Comparison of ENCODE assay signal across 28 cellular contexts in the genomic region with DNA sequence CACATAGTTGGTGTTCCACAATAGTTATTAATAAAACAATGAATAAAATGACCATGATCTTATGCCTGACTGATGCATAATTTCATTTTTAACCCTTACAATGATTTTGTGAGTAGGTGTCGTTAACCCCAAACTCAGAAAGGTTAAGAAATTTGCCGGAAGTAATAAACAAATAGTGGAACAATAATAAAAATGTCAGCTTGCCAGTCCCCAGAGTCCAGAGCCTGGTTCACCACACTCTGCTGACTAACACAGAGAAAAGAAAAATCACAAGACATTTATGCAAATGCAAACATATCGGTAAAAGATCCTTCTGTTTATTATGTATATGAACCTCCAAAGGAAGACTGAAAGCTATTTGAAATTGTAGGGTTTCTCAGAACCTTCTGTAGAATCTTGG.
A peak's percentile ranks its signal among the peaks of the same experiment; 100 is the strongest.
DNase-seq lines count a peak whose midpoint lies in the region; ATAC-seq, FAIRE-seq and TF ChIP-seq lines count a peak whose summit lies in the region.
"Had no signal": no experiment of that assay in that cellular context is flagged by ENCODE, and none has a peak within 500 bp of the region (broad histone marks: within the 10 kb centered on the region; RNA-seq: fewer than 3 reads in every experiment).

No MANE protein-coding gene starts in this region.

- peak; percentile 30 for FAIRE-seq in islet of Langerhans (lab: Jason Lieb, UNC)
- FAIRE-seq: bronchial epithelial cell had no signal

- ATAC-seq in GM21723 (IDR thresholded peaks at IDR 0.05; ENCODE audit: unreplicated experiment) (no peak), HG03097 (IDR thresholded peaks at IDR 0.05; ENCODE audit: low FRiP score, unreplicated experiment) (no peak)
- ATAC-seq: activated CD8-positive, alpha-beta T cell treated with anti-CD3 and anti-CD28 coated beads for 36 hours; heart right ventricle; left cardiac atrium; naive thymus-derived CD8-positive, alpha-beta T cell; SK-N-SH treated with all-trans-retinoic acid at 6 μM for 48 hours; T-helper 17 cell had no signal

- H3K4me3 ChIP-seq in mammary epithelial cell (replicated peaks in 1 of 3; ENCODE audit: insufficient read depth in 1 of 3, low read depth in 2 of 3, low read length in 3 of 3) = no peak overlapping the region
- H3K4me3 ChIP-seq: heart right ventricle, ovary, tibial artery had no signal

- TF ChIP-seq CTCF in nephron progenitor cell (IDR thresholded peaks at IDR 0.05) = no peak
- no peak for TF ChIP-seq CTCF in mammary epithelial cell (conservative IDR thresholded peaks at IDR 0.05 in 1 of 2, IDR thresholded peaks at IDR 0.05 in 1 of 2; ENCODE audit: extremely low read depth in 1 of 2, insufficient read depth in 1 of 2, low read depth in 1 of 2, low read length in 2 of 2)

- peaks cover 14% of the 10 kb centered on the region for H3K36me3 Mint-ChIP-seq in nephron progenitor cell (ENCODE audit: low read depth)
- H3K36me3 Mint-ChIP-seq: activated naive CD8-positive, alpha-beta T cell; naive thymus-derived CD8-positive, alpha-beta T cell had no signal

- H3K79me2 ChIP-seq in mammary epithelial cell (ENCODE audit: insufficient read depth, low read length) = no peaks in the 10 kb centered on the region

- no peaks in the 10 kb centered on the region for H3K27me3 ChIP-seq in mammary epithelial cell (ENCODE audit: insufficient read depth, low read length)
- H3K27me3 ChIP-seq: BE2C, ovary, tibial artery had no signal

- no peak overlapping the region for H3K4me2 ChIP-seq in mammary epithelial cell (ENCODE audit: insufficient read depth, low read depth, low read length)

- no TSS peak for BruUV-seq in mammary epithelial cell (replicated peaks; lab: Mats Ljungman, UMichigan)

- no peak overlapping the region for H3K27ac ChIP-seq in mammary epithelial cell (ENCODE audit: insufficient read depth, low read depth, low read length)
- H3K27ac ChIP-seq: heart right ventricle, ovary, tibial artery had no signal

- CTCF ChIA-PET in mammary epithelial cell (lab: Charles Lee; ENCODE audit: low non-redundant PET) = no interaction called here

- H3K9me3 ChIP-seq in mammary epithelial cell (replicated peaks; ENCODE audit: insufficient read depth, low read length) = no peaks in the 10 kb centered on the region
- H3K9me3 ChIP-seq: BE2C, heart right ventricle, ovary, tibial artery had no signal

- H3K27me3 Mint-ChIP-seq in nephron progenitor cell (ENCODE audit: low read depth, poor library complexity) = no peaks in the 10 kb centered on the region

- H3K36me3 ChIP-seq in mammary epithelial cell (ENCODE audit: insufficient read depth, low read length) = no peaks in the 10 kb centered on the region
- H3K36me3 ChIP-seq: BE2C, heart right ventricle, ovary, tibial artery had no signal

- dilution Hi-C loops in mammary epithelial cell (cut with HindIII; ENCODE audit: low sequenced_read_pairs) = no loop called here

- WGBS in mammary epithelial cell (ENCODE audit: low coverage, missing lambda C conversion rate) = 92% methylated on average over 3 of the region's 3 CpGs

- no peak overlapping the region for H2AFZ ChIP-seq in mammary epithelial cell (ENCODE audit: low read depth, low read length)

- no peaks in the 10 kb centered on the region for H4K20me1 ChIP-seq in mammary epithelial cell (ENCODE audit: insufficient read depth, low read length)

- peak overlapping the region; percentile 62 for H3K27ac Mint-ChIP-seq in nephron progenitor cell
- H3K27ac Mint-ChIP-seq: activated CD8-positive, alpha-beta T cell treated with anti-CD3 and anti-CD28 coated beads for 36 hours; activated naive CD8-positive, alpha-beta T cell; naive thymus-derived CD8-positive, alpha-beta T cell; T-helper 17 cell had no signal

- in situ Hi-C loops in mammary epithelial cell (cut with MboI; ENCODE audit: low sequenced_read_pairs in 2 of 2) = no loop called here

- H3K9me3 Mint-ChIP-seq in nephron progenitor cell = peaks cover 15% of the 10 kb centered on the region

- peak overlapping the region; percentile 51 for H3K4me3 Mint-ChIP-seq in nephron progenitor cell
- H3K4me3 Mint-ChIP-seq: activated CD8-positive, alpha-beta T cell treated with anti-CD3 and anti-CD28 coated beads for 36 hours; activated naive CD8-positive, alpha-beta T cell; naive thymus-derived CD8-positive, alpha-beta T cell; T-helper 17 cell had no signal

- DNase-seq in EH (ENCODE audit: low read depth) (peak; percentile 11), NCI-H69 (lab: John Stamatoyannopoulos, UW) (peak; percentile 46), nephron progenitor cell (no peak), epidermal melanocyte (ENCODE audit: insufficient read length, low spot score) (no peak), mammary epithelial cell (no peak)
- DNase-seq: activated CD8-positive, alpha-beta T cell treated with anti-CD3 and anti-CD28 coated beads for 36 hours; anterior cingulate cortex; DMS79; effector memory CD4-positive, alpha-beta T cell; foreskin melanocyte; GF-D8; heart right ventricle; left cardiac atrium; naive thymus-derived CD8-positive, alpha-beta T cell; NCI-H2029; NCI-H226; ovary; retina; stimulated activated CD4-positive, alpha-beta T cell treated with anti-CD3 and anti-CD28 coated beads, Interleukin-2, amount 100 ng/mL, for 24 hours; T-helper 17 cell; tibial artery had no signal

- H3K4me1 ChIP-seq in mammary epithelial cell (ENCODE audit: insufficient read depth, low read length) = peaks cover 31% of the 10 kb centered on the region
- H3K4me1 ChIP-seq: heart right ventricle, tibial artery had no signal

- H3K4me1 Mint-ChIP-seq in nephron progenitor cell = peaks cover 45% of the 10 kb centered on the region
- H3K4me1 Mint-ChIP-seq: naive thymus-derived CD8-positive, alpha-beta T cell had no signal

- intact Hi-C loops in mammary epithelial cell (cut with micrococcal nuclease) = loop anchor here (10.0 kb wide), 1 partner anchor 943 kb away; no protein-coding TSS in a partner anchor

- no peak overlapping the region for H3K9ac ChIP-seq in mammary epithelial cell (ENCODE audit: insufficient read depth, low read length)

Comparison
In these comparisons a context has a peak if more than half of its experiments do, and no peak if none do; other contexts are left out.
1. DNase-seq: peak in EH (single experiment) and NCI-H69 (single experiment); none in nephron progenitor cell (single experiment), epidermal melanocyte (single experiment) and mammary epithelial cell (single experiment).